1 cellular context compared by ENCODE assay signal in genomic region chr18:52694804-52695203, GRCh38.
TF ChIP-seq lines count a peak whose summit lies in the region.

No MANE protein-coding gene starts in this region.

TF ChIP-seq in GM23338, 12 proteins besides CTCF, POLR2A, EP300 and RAD21 (continued from another document):
- TF ChIP-seq ZNF462 (CRISPR knock-in tag; IDR thresholded peaks at IDR 0.05) (no peak), NANOG (IDR thresholded peaks at IDR 0.05; ENCODE audit: borderline replicate concordance) (no peak), EZH2 (IDR thresholded peaks at IDR 0.05; ENCODE audit: low read depth, unreplicated experiment) (no peak), ZNF331 (CRISPR knock-in tag; IDR thresholded peaks at IDR 0.05; ENCODE audit: low read depth) (no peak), STAT1 (IDR thresholded peaks at IDR 0.05; ENCODE audit: unreplicated experiment) (no peak), EZH2phosphoT487 (IDR thresholded peaks at IDR 0.05; ENCODE audit: unreplicated experiment) (no peak), JUNB (IDR thresholded peaks at IDR 0.05; ENCODE audit: unreplicated experiment) (no peak)
